8 cellular contexts compared by ENCODE assay signal in the genomic region with DNA sequence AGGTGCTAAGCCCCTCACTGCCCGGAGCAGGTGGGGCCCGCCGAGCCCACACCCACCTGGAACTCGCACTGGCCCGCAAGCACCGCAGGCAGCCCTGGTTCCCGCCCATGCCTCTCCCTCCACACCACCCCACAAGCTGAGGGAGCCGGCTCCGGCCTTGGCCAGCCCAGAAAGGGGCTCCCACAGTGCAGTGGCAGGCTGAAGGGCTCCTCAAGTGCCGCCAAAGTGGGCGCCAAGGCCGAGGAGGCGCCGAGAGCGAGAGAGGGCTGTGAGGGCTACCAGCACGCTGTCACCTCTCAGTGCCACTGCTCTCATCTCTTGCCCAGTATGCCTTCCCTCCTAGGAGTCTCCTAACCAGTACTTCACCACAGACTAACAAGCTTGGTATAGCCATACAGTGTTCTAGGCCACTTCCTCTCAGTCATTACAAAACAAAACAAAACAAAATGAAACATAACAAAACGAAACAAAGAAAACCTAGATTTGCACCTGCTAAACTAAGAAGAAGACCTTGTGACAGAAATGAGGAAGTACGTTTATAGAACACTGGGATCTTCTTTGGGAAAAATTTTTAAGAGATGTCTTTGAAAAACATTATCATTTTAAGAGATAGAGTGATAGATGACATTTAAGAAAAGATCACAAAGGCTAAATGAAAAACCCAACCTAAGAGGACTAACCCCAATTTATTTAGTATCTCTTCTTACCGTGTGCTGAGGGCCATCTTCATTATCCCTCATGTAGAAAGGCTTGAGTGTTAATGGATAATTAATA. TPM values are rescaled to one million over a fixed set of nuclear protein-coding genes. Genes with fewer than 3 reads are reported as not detected.
DNase-seq lines count a peak whose midpoint lies in the region; ATAC-seq and TF ChIP-seq lines count a peak whose summit lies in the region.
"Had no signal": no experiment of that assay in that cellular context is flagged by ENCODE, and none has a peak within 500 bp of the region (broad histone marks: within the 10 kb centered on the region; RNA-seq: fewer than 3 reads in every experiment).

No MANE protein-coding gene starts in this region.

- DNase-seq in WTC11 (ENCODE audit: low spot score) = no peak
- peak; percentile 63 for DNase-seq in natural killer cell treated with Interleukin-12 subunit alpha and Interleukin-12 subunit beta and Interleukin-15 and Interleukin-18, amount 100 ng/mL, for 72 hours (ENCODE audit: low spot score)
- no peak for DNase-seq in A172 (ENCODE audit: low spot score)
- DNase-seq in NOMO-1 treated with DMSO at 0.1 percent for 48 hours (lab: John Stamatoyannopoulos, UW; ENCODE audit: unreplicated experiment) = no peak
- no peak for DNase-seq in G401 (ENCODE audit: low spot score)

- in situ Hi-C loops in G401 (cut with HindIII; ENCODE audit: low sequenced_read_pairs) = no loop called here

- peak; percentile 98 for ATAC-seq in GM19043 (IDR thresholded peaks at IDR 0.05; ENCODE audit: low read depth, unreplicated experiment)
- ATAC-seq in HG02885 (IDR thresholded peaks at IDR 0.05; ENCODE audit: poor library complexity, unreplicated experiment) = peak; percentile 99
- ATAC-seq in WTC11 = no peak
- ATAC-seq in natural killer cell treated with Interleukin-12 subunit alpha and Interleukin-12 subunit beta and Interleukin-15 and Interleukin-18, amount 100 ng/mL, for 72 hours = peak; percentile 99 to 100
- ATAC-seq: Panc1 had no signal

- POLR2A ChIA-PET in WTC11 (lab: Charles Lee) = no interaction called here

- H3K9me3 Mint-ChIP-seq in WTC11 = peaks cover 8% of the 10 kb centered on the region
- no peaks in the 10 kb centered on the region for H3K9me3 Mint-ChIP-seq in natural killer cell treated with Interleukin-12 subunit alpha and Interleukin-12 subunit beta and Interleukin-15 and Interleukin-18, amount 100 ng/mL, for 72 hours

- peaks cover 38% of the 10 kb centered on the region for H3K36me3 Mint-ChIP-seq in WTC11
- H3K36me3 Mint-ChIP-seq in natural killer cell treated with Interleukin-12 subunit alpha and Interleukin-12 subunit beta and Interleukin-15 and Interleukin-18, amount 100 ng/mL, for 72 hours = peaks cover 1% of the 10 kb centered on the region

- peaks cover 2% of the 10 kb centered on the region; the same call in 1 of the 2 replicates for H3K4me1 Mint-ChIP-seq in WTC11
- peaks cover 13 to 14% of the 10 kb centered on the region in 2 donors for H3K4me1 Mint-ChIP-seq in natural killer cell treated with Interleukin-12 subunit alpha and Interleukin-12 subunit beta and Interleukin-15 and Interleukin-18, amount 100 ng/mL, for 72 hours (ENCODE audit: low read depth in 2 of 2)

- CTCF ChIA-PET in WTC11 (lab: Charles Lee) = interaction anchor here (1.4 kb wide), 1 partner anchor 99 kb away, joined by 6 read pairs; no protein-coding TSS in a partner anchor

- no peak for TF ChIP-seq CTCF in WTC11 (IDR thresholded peaks at IDR 0.05)

- H3K4me3 Mint-ChIP-seq in WTC11 = no peak overlapping the region
- peak overlapping the region; percentile 60 for H3K4me3 Mint-ChIP-seq in natural killer cell treated with Interleukin-12 subunit alpha and Interleukin-12 subunit beta and Interleukin-15 and Interleukin-18, amount 100 ng/mL, for 72 hours

- H3K27me3 Mint-ChIP-seq in WTC11 (ENCODE audit: low read depth) = no peaks in the 10 kb centered on the region
- no peaks in the 10 kb centered on the region for H3K27me3 Mint-ChIP-seq in natural killer cell treated with Interleukin-12 subunit alpha and Interleukin-12 subunit beta and Interleukin-15 and Interleukin-18, amount 100 ng/mL, for 72 hours

- H3K27ac Mint-ChIP-seq in WTC11 = peak overlapping the region; percentile 82; the same call in 1 of the 2 replicates
- peak overlapping the region; percentile 75 to 78 for H3K27ac Mint-ChIP-seq in natural killer cell treated with Interleukin-12 subunit alpha and Interleukin-12 subunit beta and Interleukin-15 and Interleukin-18, amount 100 ng/mL, for 72 hours

TF ChIP-seq in WTC11, 78 proteins besides CTCF, POLR2A, EP300 and RAD21:
- TF ChIP-seq ESRRA (CRISPR knock-in tag; IDR thresholded peaks at IDR 0.05; ENCODE audit: borderline replicate concordance) (no peak), SMAD4 (CRISPR knock-in tag; IDR thresholded peaks at IDR 0.05) (no peak), SMAD3 (CRISPR knock-in tag; IDR thresholded peaks at IDR 0.05; ENCODE audit: borderline replicate concordance) (no peak)
- TF ChIP-seq, protein P1, sequence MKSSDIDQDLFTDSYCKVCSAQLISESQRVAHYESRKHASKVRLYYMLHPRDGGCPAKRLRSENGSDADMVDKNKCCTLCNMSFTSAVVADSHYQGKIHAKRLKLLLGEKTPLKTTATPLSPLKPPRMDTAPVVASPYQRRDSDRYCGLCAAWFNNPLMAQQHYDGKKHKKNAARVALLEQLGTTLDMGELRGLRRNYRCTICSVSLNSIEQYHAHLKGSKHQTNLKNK (CRISPR knock-in tag; IDR thresholded peaks at IDR 0.05) = no peak

RNA-seq across cellular contexts. Expression of a gene that starts 47.7 kb away (rescaled TPM):
- 8.5 to 10.6 TPM (median 9.7 TPM) in 3 replicates for total RNA-seq in WTC11 (2021)
- total RNA-seq in natural killer cell treated with Interleukin-12 subunit alpha and Interleukin-12 subunit beta and Interleukin-15 and Interleukin-18, amount 100 ng/mL, for 72 hours = 1 to 10 TPM; 1.9 to 8.7 TPM
- total RNA-seq in A172 (2014; rRNA removed; shearing (Covaris generic)) = 12.1 and 18.3 TPM in 2 replicates
- total RNA-seq in G401 (2014; rRNA removed; shearing (Covaris generic)) = 11.7 and 13.9 TPM in 2 replicates
